ENCODE assay signal across 1 cellular context in the genomic region with DNA sequence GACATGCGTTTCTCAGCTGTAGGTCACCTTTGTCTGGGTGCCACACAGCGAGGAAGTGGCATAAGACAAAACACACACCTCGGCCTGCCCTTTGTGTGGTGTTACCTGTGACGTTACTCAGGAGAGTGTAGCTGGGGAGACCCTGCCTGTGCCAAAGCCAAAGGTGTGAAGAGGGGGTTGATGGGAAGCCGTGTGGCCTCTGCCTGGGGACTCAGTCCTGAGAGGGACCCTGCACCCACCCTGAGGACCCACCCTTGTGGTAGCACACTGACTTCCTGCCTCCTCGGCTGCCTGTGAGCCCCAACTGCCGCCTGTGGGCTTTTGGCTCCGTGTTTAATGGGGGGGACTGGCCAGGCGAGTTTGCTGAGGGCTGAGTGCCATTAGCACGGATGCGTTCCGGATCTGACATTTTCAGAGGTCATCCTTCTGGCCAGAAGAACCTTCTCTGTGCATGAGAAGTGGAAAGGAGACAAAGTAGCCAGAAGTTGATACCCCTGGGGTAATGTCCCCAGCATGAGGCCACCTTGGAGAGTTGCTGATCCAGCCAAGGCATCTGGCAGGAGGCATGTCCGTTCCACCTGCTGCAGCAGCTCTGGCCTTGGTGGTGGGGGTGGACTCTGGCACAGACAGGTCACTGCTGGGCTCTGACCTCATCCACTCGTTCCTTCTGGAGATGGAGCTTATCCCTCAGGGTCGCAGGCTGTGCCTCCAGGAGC.
TF ChIP-seq lines count a peak whose summit lies in the region.

No MANE protein-coding gene starts in this region.

TF ChIP-seq in HepG2, 621 proteins besides CTCF, POLR2A, EP300 and RAD21:
- TF ChIP-seq, protein P1, sequence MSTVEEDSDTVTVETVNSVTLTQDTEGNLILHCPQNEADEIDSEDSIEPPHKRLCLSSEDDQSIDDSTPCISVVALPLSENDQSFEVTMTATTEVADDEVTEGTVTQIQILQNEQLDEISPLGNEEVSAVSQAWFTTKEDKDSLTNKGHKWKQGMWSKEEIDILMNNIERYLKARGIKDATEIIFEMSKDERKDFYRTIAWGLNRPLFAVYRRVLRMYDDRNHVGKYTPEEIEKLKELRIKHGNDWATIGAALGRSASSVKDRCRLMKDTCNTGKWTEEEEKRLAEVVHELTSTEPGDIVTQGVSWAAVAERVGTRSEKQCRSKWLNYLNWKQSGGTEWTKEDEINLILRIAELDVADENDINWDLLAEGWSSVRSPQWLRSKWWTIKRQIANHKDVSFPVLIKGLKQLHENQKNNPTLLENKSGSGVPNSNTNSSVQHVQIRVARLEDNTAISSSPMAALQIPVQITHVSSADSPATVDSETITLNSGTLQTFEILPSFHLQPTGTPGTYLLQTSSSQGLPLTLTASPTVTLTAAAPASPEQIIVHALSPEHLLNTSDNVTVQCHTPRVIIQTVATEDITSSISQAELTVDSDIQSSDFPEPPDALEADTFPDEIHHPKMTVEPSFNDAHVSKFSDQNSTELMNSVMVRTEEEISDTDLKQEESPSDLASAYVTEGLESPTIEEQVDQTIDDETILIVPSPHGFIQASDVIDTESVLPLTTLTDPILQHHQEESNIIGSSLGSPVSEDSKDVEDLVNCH (CRISPR knock-in tag; IDR thresholded peaks at IDR 0.05): no peak
- TF ChIP-seq, protein P2, sequence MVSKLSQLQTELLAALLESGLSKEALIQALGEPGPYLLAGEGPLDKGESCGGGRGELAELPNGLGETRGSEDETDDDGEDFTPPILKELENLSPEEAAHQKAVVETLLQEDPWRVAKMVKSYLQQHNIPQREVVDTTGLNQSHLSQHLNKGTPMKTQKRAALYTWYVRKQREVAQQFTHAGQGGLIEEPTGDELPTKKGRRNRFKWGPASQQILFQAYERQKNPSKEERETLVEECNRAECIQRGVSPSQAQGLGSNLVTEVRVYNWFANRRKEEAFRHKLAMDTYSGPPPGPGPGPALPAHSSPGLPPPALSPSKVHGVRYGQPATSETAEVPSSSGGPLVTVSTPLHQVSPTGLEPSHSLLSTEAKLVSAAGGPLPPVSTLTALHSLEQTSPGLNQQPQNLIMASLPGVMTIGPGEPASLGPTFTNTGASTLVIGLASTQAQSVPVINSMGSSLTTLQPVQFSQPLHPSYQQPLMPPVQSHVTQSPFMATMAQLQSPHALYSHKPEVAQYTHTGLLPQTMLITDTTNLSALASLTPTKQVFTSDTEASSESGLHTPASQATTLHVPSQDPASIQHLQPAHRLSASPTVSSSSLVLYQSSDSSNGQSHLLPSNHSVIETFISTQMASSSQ (IDR thresholded peaks at IDR 0.05; ENCODE audit: low read depth): no peak
- TF ChIP-seq, protein P2 (CRISPR knock-in tag; IDR thresholded peaks at IDR 0.05; ENCODE audit: borderline replicate concordance): no peak
- TF ChIP-seq ZNF678 (CRISPR knock-in tag; IDR thresholded peaks at IDR 0.05) (no peak), ZNF713 (CRISPR knock-in tag; IDR thresholded peaks at IDR 0.05) (no peak), MTA1 (CRISPR knock-in tag; IDR thresholded peaks at IDR 0.05; ENCODE audit: borderline replicate concordance) (no peak), ZNF12 (CRISPR knock-in tag; IDR thresholded peaks at IDR 0.05) (no peak), ELF4 (CRISPR knock-in tag; IDR thresholded peaks at IDR 0.05; ENCODE audit: borderline replicate concordance) (no peak), HES4 (CRISPR knock-in tag; IDR thresholded peaks at IDR 0.05; ENCODE audit: borderline replicate concordance) (no peak), SRY (CRISPR knock-in tag; IDR thresholded peaks at IDR 0.05) (no peak), ZZZ3 (CRISPR knock-in tag; IDR thresholded peaks at IDR 0.05; ENCODE audit: borderline replicate concordance) (no peak), ZNF180 (CRISPR knock-in tag; IDR thresholded peaks at IDR 0.05; ENCODE audit: borderline replicate concordance, low read depth) (no peak), SATB2 (CRISPR knock-in tag; IDR thresholded peaks at IDR 0.05) (no peak)
- TF ChIP-seq, protein P3, sequence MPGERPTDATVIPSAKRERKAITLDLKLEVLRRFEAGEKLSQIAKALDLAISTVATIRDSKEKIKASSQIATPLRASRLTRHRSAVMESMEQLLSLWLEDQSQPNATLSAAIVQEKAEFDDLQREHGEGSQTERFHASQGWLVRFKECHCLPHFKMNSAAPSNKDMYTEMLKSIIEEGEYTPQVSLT (CRISPR knock-in tag; IDR thresholded peaks at IDR 0.05; ENCODE audit: borderline replicate concordance, low read depth): no peak
- TF ChIP-seq, protein P4, sequence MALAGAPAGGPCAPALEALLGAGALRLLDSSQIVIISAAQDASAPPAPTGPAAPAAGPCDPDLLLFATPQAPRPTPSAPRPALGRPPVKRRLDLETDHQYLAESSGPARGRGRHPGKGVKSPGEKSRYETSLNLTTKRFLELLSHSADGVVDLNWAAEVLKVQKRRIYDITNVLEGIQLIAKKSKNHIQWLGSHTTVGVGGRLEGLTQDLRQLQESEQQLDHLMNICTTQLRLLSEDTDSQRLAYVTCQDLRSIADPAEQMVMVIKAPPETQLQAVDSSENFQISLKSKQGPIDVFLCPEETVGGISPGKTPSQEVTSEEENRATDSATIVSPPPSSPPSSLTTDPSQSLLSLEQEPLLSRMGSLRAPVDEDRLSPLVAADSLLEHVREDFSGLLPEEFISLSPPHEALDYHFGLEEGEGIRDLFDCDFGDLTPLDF (CRISPR knock-in tag; IDR thresholded peaks at IDR 0.05): no peak
- TF ChIP-seq, protein P5, sequence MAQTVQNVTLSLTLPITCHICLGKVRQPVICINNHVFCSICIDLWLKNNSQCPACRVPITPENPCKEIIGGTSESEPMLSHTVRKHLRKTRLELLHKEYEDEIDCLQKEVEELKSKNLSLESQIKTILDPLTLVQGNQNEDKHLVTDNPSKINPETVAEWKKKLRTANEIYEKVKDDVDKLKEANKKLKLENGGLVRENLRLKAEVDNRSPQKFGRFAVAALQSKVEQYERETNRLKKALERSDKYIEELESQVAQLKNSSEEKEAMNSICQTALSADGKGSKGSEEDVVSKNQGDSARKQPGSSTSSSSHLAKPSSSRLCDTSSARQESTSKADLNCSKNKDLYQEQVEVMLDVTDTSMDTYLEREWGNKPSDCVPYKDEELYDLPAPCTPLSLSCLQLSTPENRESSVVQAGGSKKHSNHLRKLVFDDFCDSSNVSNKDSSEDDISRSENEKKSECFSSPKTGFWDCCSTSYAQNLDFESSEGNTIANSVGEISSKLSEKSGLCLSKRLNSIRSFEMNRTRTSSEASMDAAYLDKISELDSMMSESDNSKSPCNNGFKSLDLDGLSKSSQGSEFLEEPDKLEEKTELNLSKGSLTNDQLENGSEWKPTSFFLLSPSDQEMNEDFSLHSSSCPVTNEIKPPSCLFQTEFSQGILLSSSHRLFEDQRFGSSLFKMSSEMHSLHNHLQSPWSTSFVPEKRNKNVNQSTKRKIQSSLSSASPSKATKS (CRISPR knock-in tag; IDR thresholded peaks at IDR 0.05): no peak
